9 cellular contexts compared by ENCODE assay signal in genomic region chr11:119195680-119196079, GRCh38. TPM values are rescaled to one million over a fixed set of nuclear protein-coding genes. Genes with fewer than 3 reads are reported as not detected.
DNase-seq lines count a peak whose midpoint lies in the region; ATAC-seq and TF ChIP-seq lines count a peak whose summit lies in the region.
"Had no signal": no experiment of that assay in that cellular context is flagged by ENCODE, and none has a peak within 500 bp of the region (broad histone marks: within the 10 kb centered on the region; RNA-seq: fewer than 3 reads in every experiment).

No MANE protein-coding gene starts in this region.

- H3K4me1 Mint-ChIP-seq in activated CD4-positive, alpha-beta T cell treated with anti-CD3 and anti-CD28 coated beads, Interleukin-2, amount 10 ng/mL, durations not matched to agents 24 days and 14 days, result peaks cover 6% of the 10 kb centered on the region

- intact Hi-C loops in activated CD4-positive, alpha-beta T cell treated with anti-CD3 and anti-CD28 coated beads, Interleukin-2, amount 10 ng/mL, durations not matched to agents 24 days and 14 days (cut with micrococcal nuclease), result loop anchor here (2.0 kb wide), 3 partner anchors 51 to 131 kb away; partner anchors contain the start of gene DPAGT1

- DNase-seq in COLO829 (ENCODE audit: low spot score), result peak; percentile 50
- peak; percentile 85 for DNase-seq in NCI-H146 treated with DMSO at 0.1 percent for 48 hours (lab: John Stamatoyannopoulos, UW; ENCODE audit: unreplicated experiment)
- DNase-seq in astrocyte of the spinal cord (ENCODE audit: low read depth, low spot score), result peak; percentile 57
- peak; percentile 76 for DNase-seq in iris pigment epithelial cell (ENCODE audit: low read depth)
- DNase-seq in GM19240 (ENCODE audit: insufficient read length, low spot score), result no peak
- no peak for DNase-seq in activated CD4-positive, alpha-beta T cell treated with anti-CD3 and anti-CD28 coated beads, Interleukin-2, amount 10 ng/mL, durations not matched to agents 24 days and 14 days
- no peak for DNase-seq in putamen (ENCODE audit: low spot score)
- DNase-seq: activated CD4-positive, alpha-beta T cell treated with anti-CD3 and anti-CD28 coated beads, Interleukin-2, amount 10 ng/mL, durations not matched to agents 7 days and 5 days had no signal

- H3K4me3 Mint-ChIP-seq in activated CD4-positive, alpha-beta T cell treated with anti-CD3 and anti-CD28 coated beads, Interleukin-2, amount 10 ng/mL, durations not matched to agents 24 days and 14 days, result no peak overlapping the region
- H3K4me3 Mint-ChIP-seq: activated CD4-positive, alpha-beta T cell treated with anti-CD3 and anti-CD28 coated beads, Interleukin-2, amount 10 ng/mL, durations not matched to agents 7 days and 5 days had no signal

- H3K27me3 Mint-ChIP-seq in activated CD4-positive, alpha-beta T cell treated with anti-CD3 and anti-CD28 coated beads, Interleukin-2, amount 10 ng/mL, durations not matched to agents 24 days and 14 days, result no peaks in the 10 kb centered on the region
- H3K27me3 Mint-ChIP-seq: activated CD4-positive, alpha-beta T cell treated with anti-CD3 and anti-CD28 coated beads, Interleukin-2, amount 10 ng/mL, durations not matched to agents 7 days and 5 days had no signal

- no peak overlapping the region for H3K27ac Mint-ChIP-seq in activated CD4-positive, alpha-beta T cell treated with anti-CD3 and anti-CD28 coated beads, Interleukin-2, amount 10 ng/mL, durations not matched to agents 24 days and 14 days
- H3K27ac Mint-ChIP-seq: activated CD4-positive, alpha-beta T cell treated with anti-CD3 and anti-CD28 coated beads, Interleukin-2, amount 10 ng/mL, durations not matched to agents 7 days and 5 days had no signal

- no peaks in the 10 kb centered on the region for H3K36me3 Mint-ChIP-seq in activated CD4-positive, alpha-beta T cell treated with anti-CD3 and anti-CD28 coated beads, Interleukin-2, amount 10 ng/mL, durations not matched to agents 24 days and 14 days (ENCODE audit: low read depth)

- TF ChIP-seq CTCF in astrocyte of the spinal cord (IDR thresholded peaks at IDR 0.05; ENCODE audit: low read depth, low read length), result no peak

- no peaks in the 10 kb centered on the region for H3K9me3 Mint-ChIP-seq in activated CD4-positive, alpha-beta T cell treated with anti-CD3 and anti-CD28 coated beads, Interleukin-2, amount 10 ng/mL, durations not matched to agents 24 days and 14 days
- H3K9me3 Mint-ChIP-seq: activated CD4-positive, alpha-beta T cell treated with anti-CD3 and anti-CD28 coated beads, Interleukin-2, amount 10 ng/mL, durations not matched to agents 7 days and 5 days had no signal

- H3K4me3 ChIP-seq in astrocyte of the spinal cord (ENCODE audit: low read depth, low read length), result no peak overlapping the region

- no peak for ATAC-seq in HG02571 (IDR thresholded peaks at IDR 0.05; ENCODE audit: unreplicated experiment)

- in situ Hi-C loops in astrocyte of the spinal cord (cut with HindIII; ENCODE audit: low sequenced_read_pairs), result no loop called here

RNA-seq across cellular contexts. Expression of gene NHERF4, which starts 10.4 kb away (rescaled TPM):
- 0.54 and 0.58 TPM in 2 replicates for total RNA-seq in activated CD4-positive, alpha-beta T cell treated with anti-CD3 and anti-CD28 coated beads, Interleukin-2, amount 10 ng/mL, durations not matched to agents 24 days and 14 days

RNA-seq across cellular contexts. Expression of gene CBL, which starts 10.5 kb away (rescaled TPM):
- total RNA-seq in activated CD4-positive, alpha-beta T cell treated with anti-CD3 and anti-CD28 coated beads, Interleukin-2, amount 10 ng/mL, durations not matched to agents 24 days and 14 days, result 36.4 and 36.5 TPM in 2 replicates

RNA-seq across cellular contexts. Expression of gene NLRX1, which starts 27.2 kb away (rescaled TPM):
- 23.3 and 25.0 TPM in 2 replicates for total RNA-seq in activated CD4-positive, alpha-beta T cell treated with anti-CD3 and anti-CD28 coated beads, Interleukin-2, amount 10 ng/mL, durations not matched to agents 24 days and 14 days

RNA-seq across cellular contexts. Expression of gene ABCG4, which starts 46.8 kb away (rescaled TPM):
- total RNA-seq in activated CD4-positive, alpha-beta T cell treated with anti-CD3 and anti-CD28 coated beads, Interleukin-2, amount 10 ng/mL, durations not matched to agents 24 days and 14 days, result 0.07 TPM in 1 of 2 replicates, not detected in the other

Comparison
In these comparisons a context has a peak if more than half of its experiments do, and no peak if none do; other contexts are left out.
1. DNase-seq: peak in COLO829 (single experiment), NCI-H146 treated with DMSO at 0.1 percent for 48 hours (single experiment), astrocyte of the spinal cord (single experiment) and iris pigment epithelial cell (single experiment); none in GM19240 (single experiment), activated CD4-positive, alpha-beta T cell treated with anti-CD3 and anti-CD28 coated beads, Interleukin-2, amount 10 ng/mL, durations not matched to agents 24 days and 14 days (single experiment) and putamen (single experiment).